Comparison of ENCODE assay signal across 8 cellular contexts in the genomic region with DNA sequence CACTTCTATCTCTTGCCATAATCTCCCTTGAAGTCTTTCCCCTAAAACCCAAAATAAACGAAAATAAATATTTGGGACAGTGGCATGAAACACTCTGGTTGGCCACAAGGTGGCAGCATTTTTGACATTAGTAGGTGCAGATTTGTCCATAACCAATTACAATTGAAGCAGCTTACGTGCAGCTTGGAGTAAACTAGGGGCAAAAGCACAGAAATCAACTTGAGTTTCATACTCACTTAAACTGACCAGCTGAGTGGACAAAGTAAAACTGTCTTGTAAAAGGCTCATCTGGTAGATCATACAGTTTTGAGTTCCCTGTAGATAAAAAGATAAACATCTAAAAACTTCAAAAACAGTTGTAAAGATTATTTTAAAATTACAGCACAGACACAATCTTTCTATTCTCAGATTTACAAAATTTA. TPM values are rescaled to one million over a fixed set of nuclear protein-coding genes. Genes with fewer than 3 reads are reported as not detected.
DNase-seq lines count a peak whose midpoint lies in the region; ATAC-seq and TF ChIP-seq lines count a peak whose summit lies in the region.

No MANE protein-coding gene starts in this region.

- H3K36me3 ChIP-seq in DOHH2 (ENCODE audit: control insufficient read depth, low read length) (peaks cover 65% of the 10 kb centered on the region), Panc1 (ENCODE audit: control insufficient read depth, insufficient read depth, low read length) (peaks cover 30% of the 10 kb centered on the region), heart right ventricle (peaks cover 0 to 100% (median 58%) of the 10 kb centered on the region in 9 donors)

- POLR2A ChIA-PET in Panc1 (lab: Charles Lee) = interaction anchor here (0.5 kb wide), 1 partner anchor 354 kb away, joined by 7 read pairs; no protein-coding TSS in a partner anchor

- DNase-seq in Jurkat, Clone E6-1 (ENCODE audit: low read depth, low spot score) = peak; percentile 71
- DNase-seq in Panc1 (ENCODE audit: low read depth, low spot score) = peak; percentile 13
- DNase-seq in heart right ventricle = peak in 1 of 2 donors; percentile 18
- no peak for DNase-seq in sciatic nerve (ENCODE audit: low spot score)
- DNase-seq in ureter (ENCODE audit: low spot score) = no peak
- DNase-seq in omental fat pad (ENCODE audit: low spot score) = no peak

- no peaks in the 10 kb centered on the region for H4K20me1 ChIP-seq in DOHH2 (ENCODE audit: control insufficient read depth, insufficient read depth, low read depth, low read length)

- no peak overlapping the region for H3K4me3 ChIP-seq in DOHH2 (ENCODE audit: low read length)
- no peak overlapping the region for H3K4me3 ChIP-seq in Jurkat, Clone E6-1 (ENCODE audit: low read length)
- no peak overlapping the region for H3K4me3 ChIP-seq in Panc1 (ENCODE audit: low read depth in 2 of 2, low read length in 2 of 2)
- no peak overlapping the region for H3K4me3 ChIP-seq in heart right ventricle

- H3K27me3 Mint-ChIP-seq in activated naive CD4-positive, alpha-beta T cell treated with anti-CD3 and anti-CD28 coated beads, Interleukin-2, amount 50 U/mL, for 24 hours = no peaks in the 10 kb centered on the region

- H3K4me1 Mint-ChIP-seq in activated naive CD4-positive, alpha-beta T cell treated with anti-CD3 and anti-CD28 coated beads, Interleukin-2, amount 50 U/mL, for 24 hours = peaks cover 8% of the 10 kb centered on the region

- no peaks in the 10 kb centered on the region for H3F3A ChIP-seq in DOHH2 (ENCODE audit: control insufficient read depth, insufficient read depth)

- H3K4me1 ChIP-seq in DOHH2 (ENCODE audit: control insufficient read depth, low read length) = no peaks in the 10 kb centered on the region
- H3K4me1 ChIP-seq in Panc1 (ENCODE audit: control insufficient read depth, insufficient read depth, low read length) = no peaks in the 10 kb centered on the region
- H3K4me1 ChIP-seq in heart right ventricle = no peaks in the 10 kb centered on the region

- no peaks in the 10 kb centered on the region for H3K79me2 ChIP-seq in DOHH2 (ENCODE audit: control insufficient read depth, low read length)

- H3K9me3 ChIP-seq in DOHH2 (ENCODE audit: control insufficient read depth, insufficient read depth, low read length) = no peaks in the 10 kb centered on the region
- no peaks in the 10 kb centered on the region for H3K9me3 ChIP-seq in Panc1 (ENCODE audit: control insufficient read depth, insufficient read depth, low read depth, low read length)
- no peaks in the 10 kb centered on the region for H3K9me3 ChIP-seq in heart right ventricle

- H3K27ac Mint-ChIP-seq in activated naive CD4-positive, alpha-beta T cell treated with anti-CD3 and anti-CD28 coated beads, Interleukin-2, amount 50 U/mL, for 24 hours = peak overlapping the region; percentile 74

- H3K4me3 Mint-ChIP-seq in activated naive CD4-positive, alpha-beta T cell treated with anti-CD3 and anti-CD28 coated beads, Interleukin-2, amount 50 U/mL, for 24 hours = no peak overlapping the region

- H3K4me2 ChIP-seq in DOHH2 (ENCODE audit: low read length) = no peak overlapping the region

- H3K9me2 ChIP-seq in DOHH2 (replicated peaks; ENCODE audit: control insufficient read depth, low read length) = no peaks in the 10 kb centered on the region

- no TSS peak for BruUV-seq in Panc1 (replicated peaks; lab: Mats Ljungman, UMichigan)

- intact Hi-C loops in Panc1 (cut with micrococcal nuclease; ENCODE audit: unreplicated experiment) (no loop called here), heart right ventricle (cut with DNase I) (loop anchor here in 1 of 10 donors (10.0 kb wide), 1 partner anchor 915 kb away; no protein-coding TSS in a partner anchor), sciatic nerve (cut with DNase I) (no loop called here)

- H3K27ac ChIP-seq in DOHH2 (ENCODE audit: low read depth, low read length) = no peak overlapping the region
- H3K27ac ChIP-seq in Panc1 (ENCODE audit: low read length) = no peak overlapping the region
- H3K27ac ChIP-seq in heart right ventricle = no peak overlapping the region

- peaks cover 14% of the 10 kb centered on the region for H3K36me3 Mint-ChIP-seq in activated naive CD4-positive, alpha-beta T cell treated with anti-CD3 and anti-CD28 coated beads, Interleukin-2, amount 50 U/mL, for 24 hours

- in situ Hi-C loops in Panc1 (cut with HindIII; ENCODE audit: low pct_unique_long_range_greater_than_20kb, low sequenced_read_pairs) = no loop called here

- ATAC-seq in Panc1 = peak; percentile 82
- ATAC-seq in heart right ventricle = peak in 2 of 8 donors; percentile 16 to 48
- ATAC-seq in sciatic nerve = peak; percentile 45
- no peak for ATAC-seq in omental fat pad (ENCODE audit: low FRiP score)

- 9 to 11% methylated on average over 2 of the region's 2 CpGs for WGBS in heart right ventricle, 2 donors

- TF ChIP-seq CTCF in DOHH2 (IDR thresholded peaks at IDR 0.05; ENCODE audit: low read depth, low read length, poor library complexity, severe bottlenecking) = peak; percentile 86
- peak; percentile 93 for TF ChIP-seq CTCF in Panc1 (IDR thresholded peaks at IDR 0.05)
- TF ChIP-seq CTCF in heart right ventricle (IDR thresholded peaks at IDR 0.05) = peak; percentile 71 to 85 (median 82)
- peak in 1 of 3 donors; percentile 58 for TF ChIP-seq CTCF in omental fat pad (IDR thresholded peaks at IDR 0.05)

- no peaks in the 10 kb centered on the region for H3K9me3 Mint-ChIP-seq in activated naive CD4-positive, alpha-beta T cell treated with anti-CD3 and anti-CD28 coated beads, Interleukin-2, amount 50 U/mL, for 24 hours

- CTCF ChIA-PET in Panc1 (lab: Charles Lee) = no interaction called here

- no peaks in the 10 kb centered on the region for H3K27me3 ChIP-seq in DOHH2 (ENCODE audit: control insufficient read depth, low read length)
- no peaks in the 10 kb centered on the region for H3K27me3 ChIP-seq in Panc1 (ENCODE audit: control insufficient read depth, insufficient read depth, low read length)
- H3K27me3 ChIP-seq in heart right ventricle = no peaks in the 10 kb centered on the region

RNA-seq across cellular contexts. Expression of gene PDCD5, which starts 18.8 kb away (rescaled TPM):
- polyA plus RNA-seq in Jurkat, Clone E6-1 (2012; ENCODE audit: insufficient read depth, insufficient read length) = 296 TPM
- total RNA-seq in Panc1 (2021; ENCODE audit: unreplicated experiment) (246 TPM), heart right ventricle (100 to 1,000 TPM in 7 of 10 donors, 10 to 100 TPM in 3; 84.3 to 172 (median 103) TPM), sciatic nerve (64.3 TPM), ureter (71.8 TPM), omental fat pad (100 to 1,000 TPM in 1 of 4 donors, 10 to 100 TPM in 3; 75.2 to 118 (median 97.3) TPM)
- polyA plus RNA-seq in Panc1 (2012; ENCODE audit: insufficient read length) = 464 TPM
- polyA plus RNA-seq in heart right ventricle = 100 to 1,000 TPM; 239 to 349 TPM

Comparison
In these comparisons a context has a peak if more than half of its experiments do, and no peak if none do; other contexts are left out.
1. DNase-seq: peak in Jurkat, Clone E6-1 (single experiment) and Panc1 (single experiment); none in sciatic nerve (single experiment), ureter (single experiment) and omental fat pad (single experiment).